8 cellular contexts compared by ENCODE assay signal in genomic region chr3:16514021-16514700, GRCh38. TPM values are rescaled to one million over a fixed set of nuclear protein-coding genes. Genes with fewer than 3 reads are reported as not detected.
DNase-seq lines count a peak whose midpoint lies in the region; ATAC-seq and TF ChIP-seq lines count a peak whose summit lies in the region.

No MANE protein-coding gene starts in this region.

- no peak for TF ChIP-seq POLR2A in gastrocnemius medialis (IDR thresholded peaks at IDR 0.05)

- peaks cover 33 to 38% of the 10 kb centered on the region in 2 donors for H3K4me1 ChIP-seq in gastrocnemius medialis

- peak overlapping the region; percentile 82 to 88 for H3K27ac Mint-ChIP-seq in T-cell

- no peaks in the 10 kb centered on the region for H3K27me3 Mint-ChIP-seq in T-cell

- POLR2A ChIA-PET in T-cell (lab: Charles Lee), result interaction anchor here (0.5 to 0.7 kb wide), 3 partner anchors 60 to 157 kb away, joined by 3 to 4 read pairs (median 4); no protein-coding TSS in a partner anchor

- H3K27me3 ChIP-seq in gastrocnemius medialis, result no peaks in the 10 kb centered on the region

- H3K4me3 Mint-ChIP-seq in T-cell, result peak overlapping the region; percentile 73 to 98 (median 97)

- peak overlapping the region; percentile 56 to 86 (median 76) for H3K27ac ChIP-seq in gastrocnemius medialis

- CTCF ChIA-PET in T-cell (lab: Charles Lee), result interaction anchor here in 1 of 2 donors (1.0 kb wide), 1 partner anchor 247 kb away, joined by 3 read pairs; no protein-coding TSS in a partner anchor

- TF ChIP-seq CTCF in GM12865 (IDR thresholded peaks at IDR 0.05; ENCODE audit: insufficient read depth, low read depth, low read length, missing control alignments) (no peak), fibroblast of the aortic adventitia (IDR thresholded peaks at IDR 0.05; ENCODE audit: insufficient read depth, low read length) (no peak), gastrocnemius medialis (IDR thresholded peaks at IDR 0.05 in 4 of 5, conservative IDR thresholded peaks at IDR 0.05 in 1 of 5) (no peak), GM13976 (IDR thresholded peaks at IDR 0.05; ENCODE audit: borderline replicate concordance, control extremely low read depth, extremely low read depth, insufficient read depth, missing control alignments) (no peak)

- ATAC-seq in T-cell (replicated peaks in 1 of 4) (no peak), gastrocnemius medialis (no peak), HG03045 (IDR thresholded peaks at IDR 0.05; ENCODE audit: unreplicated experiment) (no peak), GM18907 (IDR thresholded peaks at IDR 0.05; ENCODE audit: unreplicated experiment) (no peak)

- H3K36me3 ChIP-seq in gastrocnemius medialis, result no peaks in the 10 kb centered on the region

- peaks cover 58 to 67% (median 66%) of the 10 kb centered on the region in 3 donors for H3K4me1 Mint-ChIP-seq in T-cell

- no peaks in the 10 kb centered on the region for H3K9me3 Mint-ChIP-seq in T-cell

- no peaks in the 10 kb centered on the region for H3K36me3 Mint-ChIP-seq in T-cell

- intact Hi-C loops in gastrocnemius medialis (cut with DNase I; ENCODE audit: low total_unique reads), result loop anchor here (5.0 kb wide), 2 partner anchors 33 to 117 kb away; no protein-coding TSS in a partner anchor

- in situ Hi-C loops in gastrocnemius medialis (cut with MboI; ENCODE audit: low sequenced_read_pairs in 4 of 4) (no loop called here), GM13976 (cut with MboI; ENCODE audit: low sequenced_read_pairs, unreplicated experiment) (loop anchor here (10.0 kb wide), 1 partner anchor 139 kb away; no protein-coding TSS in a partner anchor)

- H3K4me3 ChIP-seq in GM12865 (ENCODE audit: low read depth, low read length), result peak overlapping the region; percentile 65
- H3K4me3 ChIP-seq in fibroblast of the aortic adventitia (ENCODE audit: low read depth, low read length), result peak overlapping the region; percentile 69
- H3K4me3 ChIP-seq in gastrocnemius medialis, result peak overlapping the region; percentile 73 to 83 (median 80)

- DNase-seq in GM12865 (ENCODE audit: low read depth) (no peak), T-cell (no peak), fibroblast of the aortic adventitia (ENCODE audit: low read depth) (no peak), gastrocnemius medialis (no peak), GM13976 (ENCODE audit: low spot score) (no peak), NCI-H446 (lab: John Stamatoyannopoulos, UW) (no peak)

- no peaks in the 10 kb centered on the region for H3K9me3 ChIP-seq in gastrocnemius medialis

RNA-seq across cellular contexts. Expression of gene RFTN1, which starts 0.7 kb away (rescaled TPM):
- 10 to 100 TPM; 55.5 to 73.4 (median 70.7) TPM for total RNA-seq in T-cell
- 47.7 and 54.7 TPM in 2 replicates for total RNA-seq in fibroblast of the aortic adventitia (ENCODE audit: low replicate concordance)
- total RNA-seq in gastrocnemius medialis, result 10 to 100 TPM; 10.7 to 22.8 (median 11.7) TPM
